1 cellular context compared by ENCODE assay signal in the genomic region with DNA sequence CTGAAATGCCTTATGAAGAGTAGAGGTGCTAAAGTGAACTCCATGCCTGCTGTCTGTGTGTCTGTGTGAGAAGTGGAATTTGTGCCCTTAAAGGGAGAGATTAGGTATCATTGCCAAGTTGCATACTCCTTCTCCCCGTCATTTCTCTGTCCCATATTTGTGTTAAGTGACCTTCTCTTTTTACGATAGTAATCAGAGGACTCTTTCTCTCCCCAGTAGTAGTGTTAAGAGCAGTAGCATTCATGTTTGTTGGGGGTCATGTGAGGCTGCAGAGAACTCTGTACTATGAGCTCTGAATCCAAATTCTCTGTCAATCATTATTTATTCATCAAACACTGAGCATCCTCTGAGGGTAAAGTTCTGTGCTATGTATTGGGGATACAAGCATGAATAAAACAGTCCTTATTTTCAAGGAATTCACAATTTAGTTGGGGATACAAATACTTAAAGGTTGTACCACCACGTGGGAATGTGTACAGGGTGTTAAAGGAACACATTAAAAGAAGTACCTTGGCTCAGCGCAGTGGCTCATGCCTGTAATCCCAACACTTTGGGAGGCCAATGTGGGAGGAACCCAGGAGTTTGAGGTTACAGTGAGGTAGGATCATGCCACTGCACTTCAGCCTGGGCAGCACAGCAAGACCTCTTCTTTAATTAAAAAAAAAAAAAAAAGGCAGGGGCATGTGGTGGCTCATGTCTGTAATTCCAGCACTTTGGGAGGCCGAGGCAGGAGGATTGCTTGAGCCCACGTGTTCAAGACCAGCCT.
A peak's percentile ranks its signal among the peaks of the same experiment; 100 is the strongest.
TF ChIP-seq lines count a peak whose summit lies in the region.

No MANE protein-coding gene starts in this region.

TF ChIP-seq in HepG2, 621 proteins besides CTCF, POLR2A, EP300 and RAD21 (continued from another document and continues in another):
- TF ChIP-seq MBD4 (IDR thresholded peaks at IDR 0.05; ENCODE audit: borderline replicate concordance, low read length) (no peak), CREB1 (IDR thresholded peaks at IDR 0.05) (no peak), CREB1 (CRISPR knock-in tag; IDR thresholded peaks at IDR 0.05) (peak; percentile 86), GTF3A (CRISPR knock-in tag; conservative IDR thresholded peaks at IDR 0.05) (no peak), ZBTB38 (CRISPR knock-in tag; IDR thresholded peaks at IDR 0.05) (no peak), ZNF629 (CRISPR knock-in tag; conservative IDR thresholded peaks at IDR 0.05) (no peak), REPIN1 (CRISPR knock-in tag; IDR thresholded peaks at IDR 0.05; ENCODE audit: borderline replicate concordance, low read depth) (peak; percentile 61; the same call in 1 of the 2 replicates), RBFOX2 (IDR thresholded peaks at IDR 0.05; ENCODE audit: low read depth, low read length) (no peak), TOPORS (CRISPR knock-in tag; IDR thresholded peaks at IDR 0.05) (0 out of 2 replicates have a peak, but pooled peaks have one; percentile 41), EEA1 (CRISPR knock-in tag; IDR thresholded peaks at IDR 0.05; ENCODE audit: borderline replicate concordance) (no peak), ZNF768 (CRISPR knock-in tag; IDR thresholded peaks at IDR 0.05) (no peak), HOXA9 (CRISPR knock-in tag; IDR thresholded peaks at IDR 0.05; ENCODE audit: borderline replicate concordance) (no peak), EED (CRISPR knock-in tag; IDR thresholded peaks at IDR 0.05) (no peak), ZNF747 (CRISPR knock-in tag; IDR thresholded peaks at IDR 0.05; ENCODE audit: borderline replicate concordance) (no peak), KAT7 (CRISPR knock-in tag; IDR thresholded peaks at IDR 0.05; ENCODE audit: borderline replicate concordance) (no peak; the same call in 1 of the 2 replicates), ZNF7 (CRISPR knock-in tag; IDR thresholded peaks at IDR 0.05) (no peak), CBX2 (IDR thresholded peaks at IDR 0.05; ENCODE audit: low read depth, low read length) (no peak), CBX2 (CRISPR knock-in tag; IDR thresholded peaks at IDR 0.05; ENCODE audit: low read depth) (no peak), CEBPG (CRISPR knock-in tag; IDR thresholded peaks at IDR 0.05) (no peak), KDM4B (CRISPR knock-in tag; IDR thresholded peaks at IDR 0.05) (no peak), ZNF382 (CRISPR knock-in tag; IDR thresholded peaks at IDR 0.05; ENCODE audit: borderline replicate concordance) (no peak), TBX3 (IDR thresholded peaks at IDR 0.05; ENCODE audit: borderline replicate concordance) (peak; percentile 18; the same call in 1 of the 2 replicates), RXRB (CRISPR knock-in tag; IDR thresholded peaks at IDR 0.05; ENCODE audit: borderline replicate concordance) (peak; percentile 98)
- TF ChIP-seq, protein P1, sequence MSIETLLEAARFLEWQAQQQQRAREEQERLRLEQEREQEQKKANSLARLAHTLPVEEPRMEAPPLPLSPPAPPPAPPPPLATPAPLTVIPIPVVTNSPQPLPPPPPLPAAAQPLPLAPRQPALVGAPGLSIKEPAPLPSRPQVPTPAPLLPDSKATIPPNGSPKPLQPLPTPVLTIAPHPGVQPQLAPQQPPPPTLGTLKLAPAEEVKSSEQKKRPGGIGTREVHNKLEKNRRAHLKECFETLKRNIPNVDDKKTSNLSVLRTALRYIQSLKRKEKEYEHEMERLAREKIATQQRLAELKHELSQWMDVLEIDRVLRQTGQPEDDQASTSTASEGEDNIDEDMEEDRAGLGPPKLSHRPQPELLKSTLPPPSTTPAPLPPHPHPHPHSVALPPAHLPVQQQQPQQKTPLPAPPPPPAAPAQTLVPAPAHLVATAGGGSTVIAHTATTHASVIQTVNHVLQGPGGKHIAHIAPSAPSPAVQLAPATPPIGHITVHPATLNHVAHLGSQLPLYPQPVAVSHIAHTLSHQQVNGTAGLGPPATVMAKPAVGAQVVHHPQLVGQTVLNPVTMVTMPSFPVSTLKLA (IDR thresholded peaks at IDR 0.05): peak; percentile 44; the same call in 1 of the 2 replicates
- TF ChIP-seq, protein P2, sequence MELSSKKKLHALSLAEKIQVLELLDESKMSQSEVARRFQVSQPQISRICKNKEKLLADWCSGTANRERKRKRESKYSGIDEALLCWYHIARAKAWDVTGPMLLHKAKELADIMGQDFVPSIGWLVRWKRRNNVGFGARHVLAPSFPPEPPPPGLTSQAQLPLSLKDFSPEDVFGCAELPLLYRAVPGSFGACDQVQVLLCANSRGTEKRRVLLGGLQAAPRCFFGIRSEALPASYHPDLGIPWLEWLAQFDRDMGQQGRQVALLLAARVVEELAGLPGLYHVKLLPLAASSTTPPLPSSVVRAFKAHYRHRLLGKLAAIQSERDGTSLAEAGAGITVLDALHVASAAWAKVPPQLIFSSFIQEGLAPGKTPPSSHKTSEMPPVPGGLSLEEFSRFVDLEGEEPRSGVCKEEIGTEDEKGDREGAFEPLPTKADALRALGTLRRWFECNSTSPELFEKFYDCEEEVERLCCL (CRISPR knock-in tag; IDR thresholded peaks at IDR 0.05; ENCODE audit: borderline replicate concordance): no peak
- TF ChIP-seq, protein P3, sequence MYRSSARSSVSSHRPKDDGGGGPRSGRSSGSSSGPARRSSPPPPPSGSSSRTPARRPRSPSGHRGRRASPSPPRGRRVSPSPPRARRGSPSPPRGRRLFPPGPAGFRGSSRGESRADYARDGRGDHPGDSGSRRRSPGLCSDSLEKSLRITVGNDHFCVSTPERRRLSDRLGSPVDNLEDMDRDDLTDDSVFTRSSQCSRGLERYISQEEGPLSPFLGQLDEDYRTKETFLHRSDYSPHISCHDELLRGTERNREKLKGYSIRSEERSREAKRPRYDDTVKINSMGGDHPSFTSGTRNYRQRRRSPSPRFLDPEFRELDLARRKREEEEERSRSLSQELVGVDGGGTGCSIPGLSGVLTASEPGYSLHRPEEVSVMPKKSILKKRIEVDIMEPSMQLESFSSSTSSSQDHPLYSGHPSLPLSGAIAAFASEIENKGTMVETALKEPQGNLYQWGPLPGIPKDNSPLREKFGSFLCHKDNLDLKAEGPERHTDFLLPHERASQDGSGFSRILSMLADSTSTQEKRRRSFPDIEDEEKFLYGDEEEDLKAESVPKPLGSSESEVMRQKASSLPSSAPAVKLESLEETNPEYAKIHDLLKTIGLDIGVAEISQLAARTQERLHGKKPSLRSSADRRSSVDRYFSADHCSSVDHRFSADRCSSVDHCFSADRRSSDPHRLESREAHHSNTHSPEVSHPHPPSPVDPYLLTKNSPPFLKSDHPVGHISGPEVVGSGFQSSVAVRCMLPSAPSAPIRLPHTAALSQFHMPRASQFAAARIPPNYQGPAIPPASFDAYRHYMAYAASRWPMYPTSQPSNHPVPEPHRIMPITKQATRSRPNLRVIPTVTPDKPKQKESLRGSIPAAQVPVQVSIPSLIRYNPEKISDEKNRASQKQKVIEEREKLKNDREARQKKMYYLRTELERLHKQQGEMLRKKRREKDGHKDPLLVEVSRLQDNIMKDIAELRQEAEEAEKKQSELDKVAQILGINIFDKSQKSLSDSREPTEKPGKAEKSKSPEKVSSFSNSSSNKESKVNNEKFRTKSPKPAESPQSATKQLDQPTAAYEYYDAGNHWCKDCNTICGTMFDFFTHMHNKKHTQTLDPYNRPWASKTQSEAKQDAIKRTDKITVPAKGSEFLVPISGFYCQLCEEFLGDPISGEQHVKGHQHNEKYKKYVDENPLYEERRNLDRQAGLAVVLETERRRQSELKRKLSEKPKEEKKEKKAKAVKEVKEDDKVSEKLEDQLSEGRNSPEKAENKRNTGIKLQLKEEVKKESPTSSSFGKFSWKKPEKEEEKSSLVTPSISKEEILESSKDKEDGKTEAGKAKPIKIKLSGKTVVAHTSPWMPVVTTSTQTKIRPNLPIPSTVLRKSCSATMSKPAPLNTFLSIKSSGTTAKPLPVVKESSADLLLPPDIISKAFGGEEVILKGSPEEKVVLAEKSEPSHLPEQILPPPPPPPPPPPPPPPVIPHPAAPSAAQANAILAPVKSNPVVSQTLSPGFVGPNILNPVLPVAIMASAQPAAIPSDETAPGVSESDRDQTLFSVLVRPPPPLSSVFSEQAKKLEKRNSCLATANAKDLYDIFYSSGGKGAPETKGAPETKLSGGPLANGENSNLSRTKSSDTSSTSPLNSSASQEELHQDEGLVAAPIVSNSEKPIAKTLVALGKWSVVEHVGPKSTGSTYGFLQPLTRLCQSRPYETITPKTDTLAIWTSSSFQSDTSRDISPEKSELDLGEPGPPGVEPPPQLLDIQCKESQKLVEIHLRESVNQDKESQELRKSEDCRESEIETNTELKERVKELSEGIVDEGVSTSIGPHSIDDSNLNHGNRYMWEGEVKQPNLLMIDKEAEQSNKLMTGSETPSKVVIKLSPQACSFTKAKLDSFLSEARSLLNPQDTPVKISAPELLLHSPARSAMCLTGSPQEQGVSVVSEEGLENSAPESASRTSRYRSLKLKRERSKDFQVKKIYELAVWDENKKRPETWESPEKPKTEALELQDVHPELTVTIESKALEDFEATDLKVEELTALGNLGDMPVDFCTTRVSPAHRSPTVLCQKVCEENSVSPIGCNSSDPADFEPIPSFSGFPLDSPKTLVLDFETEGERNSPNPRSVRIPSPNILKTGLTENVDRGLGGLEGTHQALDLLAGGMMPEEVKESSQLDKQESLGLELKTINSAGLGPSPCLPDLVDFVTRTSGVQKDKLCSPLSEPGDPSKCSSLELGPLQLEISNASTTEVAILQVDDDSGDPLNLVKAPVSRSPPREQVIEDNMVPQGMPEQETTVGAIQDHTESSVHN (CRISPR knock-in tag; IDR thresholded peaks at IDR 0.05): no peak
- TF ChIP-seq, protein P4, sequence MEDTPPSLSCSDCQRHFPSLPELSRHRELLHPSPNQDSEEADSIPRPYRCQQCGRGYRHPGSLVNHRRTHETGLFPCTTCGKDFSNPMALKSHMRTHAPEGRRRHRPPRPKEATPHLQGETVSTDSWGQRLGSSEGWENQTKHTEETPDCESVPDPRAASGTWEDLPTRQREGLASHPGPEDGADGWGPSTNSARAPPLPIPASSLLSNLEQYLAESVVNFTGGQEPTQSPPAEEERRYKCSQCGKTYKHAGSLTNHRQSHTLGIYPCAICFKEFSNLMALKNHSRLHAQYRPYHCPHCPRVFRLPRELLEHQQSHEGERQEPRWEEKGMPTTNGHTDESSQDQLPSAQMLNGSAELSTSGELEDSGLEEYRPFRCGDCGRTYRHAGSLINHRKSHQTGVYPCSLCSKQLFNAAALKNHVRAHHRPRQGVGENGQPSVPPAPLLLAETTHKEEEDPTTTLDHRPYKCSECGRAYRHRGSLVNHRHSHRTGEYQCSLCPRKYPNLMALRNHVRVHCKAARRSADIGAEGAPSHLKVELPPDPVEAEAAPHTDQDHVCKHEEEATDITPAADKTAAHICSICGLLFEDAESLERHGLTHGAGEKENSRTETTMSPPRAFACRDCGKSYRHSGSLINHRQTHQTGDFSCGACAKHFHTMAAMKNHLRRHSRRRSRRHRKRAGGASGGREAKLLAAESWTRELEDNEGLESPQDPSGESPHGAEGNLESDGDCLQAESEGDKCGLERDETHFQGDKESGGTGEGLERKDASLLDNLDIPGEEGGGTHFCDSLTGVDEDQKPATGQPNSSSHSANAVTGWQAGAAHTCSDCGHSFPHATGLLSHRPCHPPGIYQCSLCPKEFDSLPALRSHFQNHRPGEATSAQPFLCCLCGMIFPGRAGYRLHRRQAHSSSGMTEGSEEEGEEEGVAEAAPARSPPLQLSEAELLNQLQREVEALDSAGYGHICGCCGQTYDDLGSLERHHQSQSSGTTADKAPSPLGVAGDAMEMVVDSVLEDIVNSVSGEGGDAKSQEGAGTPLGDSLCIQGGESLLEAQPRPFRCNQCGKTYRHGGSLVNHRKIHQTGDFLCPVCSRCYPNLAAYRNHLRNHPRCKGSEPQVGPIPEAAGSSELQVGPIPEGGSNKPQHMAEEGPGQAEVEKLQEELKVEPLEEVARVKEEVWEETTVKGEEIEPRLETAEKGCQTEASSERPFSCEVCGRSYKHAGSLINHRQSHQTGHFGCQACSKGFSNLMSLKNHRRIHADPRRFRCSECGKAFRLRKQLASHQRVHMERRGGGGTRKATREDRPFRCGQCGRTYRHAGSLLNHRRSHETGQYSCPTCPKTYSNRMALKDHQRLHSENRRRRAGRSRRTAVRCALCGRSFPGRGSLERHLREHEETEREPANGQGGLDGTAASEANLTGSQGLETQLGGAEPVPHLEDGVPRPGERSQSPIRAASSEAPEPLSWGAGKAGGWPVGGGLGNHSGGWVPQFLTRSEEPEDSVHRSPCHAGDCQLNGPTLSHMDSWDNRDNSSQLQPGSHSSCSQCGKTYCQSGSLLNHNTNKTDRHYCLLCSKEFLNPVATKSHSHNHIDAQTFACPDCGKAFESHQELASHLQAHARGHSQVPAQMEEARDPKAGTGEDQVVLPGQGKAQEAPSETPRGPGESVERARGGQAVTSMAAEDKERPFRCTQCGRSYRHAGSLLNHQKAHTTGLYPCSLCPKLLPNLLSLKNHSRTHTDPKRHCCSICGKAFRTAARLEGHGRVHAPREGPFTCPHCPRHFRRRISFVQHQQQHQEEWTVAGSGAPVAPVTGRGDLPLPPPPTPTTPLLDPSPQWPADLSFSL (CRISPR knock-in tag; IDR thresholded peaks at IDR 0.05): no peak
- TF ChIP-seq, protein P5, sequence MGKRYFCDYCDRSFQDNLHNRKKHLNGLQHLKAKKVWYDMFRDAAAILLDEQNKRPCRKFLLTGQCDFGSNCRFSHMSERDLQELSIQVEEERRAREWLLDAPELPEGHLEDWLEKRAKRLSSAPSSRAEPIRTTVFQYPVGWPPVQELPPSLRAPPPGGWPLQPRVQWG (CRISPR knock-in tag; IDR thresholded peaks at IDR 0.05; ENCODE audit: borderline replicate concordance, low read depth): no peak
- TF ChIP-seq, protein P6, sequence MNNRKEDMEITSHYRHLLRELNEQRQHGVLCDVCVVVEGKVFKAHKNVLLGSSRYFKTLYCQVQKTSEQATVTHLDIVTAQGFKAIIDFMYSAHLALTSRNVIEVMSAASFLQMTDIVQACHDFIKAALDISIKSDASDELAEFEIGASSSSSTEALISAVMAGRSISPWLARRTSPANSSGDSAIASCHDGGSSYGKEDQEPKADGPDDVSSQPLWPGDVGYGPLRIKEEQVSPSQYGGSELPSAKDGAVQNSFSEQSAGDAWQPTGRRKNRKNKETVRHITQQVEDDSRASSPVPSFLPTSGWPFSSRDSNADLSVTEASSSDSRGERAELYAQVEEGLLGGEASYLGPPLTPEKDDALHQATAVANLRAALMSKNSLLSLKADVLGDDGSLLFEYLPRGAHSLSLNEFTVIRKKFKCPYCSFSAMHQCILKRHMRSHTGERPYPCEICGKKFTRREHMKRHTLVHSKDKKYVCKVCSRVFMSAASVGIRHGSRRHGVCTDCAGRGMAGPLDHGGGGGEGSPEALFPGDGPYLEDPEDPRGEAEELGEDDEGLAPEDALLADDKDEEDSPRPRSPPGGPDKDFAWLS (CRISPR knock-in tag; IDR thresholded peaks at IDR 0.05; ENCODE audit: borderline replicate concordance): no peak
- TF ChIP-seq, protein P7, sequence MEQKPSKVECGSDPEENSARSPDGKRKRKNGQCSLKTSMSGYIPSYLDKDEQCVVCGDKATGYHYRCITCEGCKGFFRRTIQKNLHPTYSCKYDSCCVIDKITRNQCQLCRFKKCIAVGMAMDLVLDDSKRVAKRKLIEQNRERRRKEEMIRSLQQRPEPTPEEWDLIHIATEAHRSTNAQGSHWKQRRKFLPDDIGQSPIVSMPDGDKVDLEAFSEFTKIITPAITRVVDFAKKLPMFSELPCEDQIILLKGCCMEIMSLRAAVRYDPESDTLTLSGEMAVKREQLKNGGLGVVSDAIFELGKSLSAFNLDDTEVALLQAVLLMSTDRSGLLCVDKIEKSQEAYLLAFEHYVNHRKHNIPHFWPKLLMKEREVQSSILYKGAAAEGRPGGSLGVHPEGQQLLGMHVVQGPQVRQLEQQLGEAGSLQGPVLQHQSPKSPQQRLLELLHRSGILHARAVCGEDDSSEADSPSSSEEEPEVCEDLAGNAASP (CRISPR knock-in tag; IDR thresholded peaks at IDR 0.05; ENCODE audit: borderline replicate concordance): peak; percentile 99
